In genomic region chr15:52678036-52678467, GRCh38 we compare ENCODE assay signal across 8 cellular contexts. TPM values are rescaled to one million over a fixed set of nuclear protein-coding genes. Genes with fewer than 3 reads are reported as not detected.
A peak's percentile ranks its signal among the peaks of the same experiment; 100 is the strongest.
DNase-seq lines count a peak whose midpoint lies in the region; ATAC-seq lines count a peak whose summit lies in the region.

No MANE protein-coding gene starts in this region.

- peak overlapping the region; percentile 95 for H3K9ac ChIP-seq in mucosa of stomach (ENCODE audit: low read length)

- peak; percentile 26 for DNase-seq in NCI-H2029 treated with DMSO at 0.1 percent for 48 hours (lab: John Stamatoyannopoulos, UW)
- no peak for DNase-seq in NCI-H2029 (lab: John Stamatoyannopoulos, UW)
- peak; percentile 7 for DNase-seq in NCI-H774 (lab: John Stamatoyannopoulos, UW)
- DNase-seq in activated T-cell treated with anti-CD3 and anti-CD28 coated beads for 24 hours (ENCODE audit: low read depth), result peak; percentile 44
- DNase-seq in stimulated activated CD8-positive, alpha-beta memory T cell treated with anti-CD3 and anti-CD28 coated beads, Interleukin-7, amount 100 ng/mL, for 48 hours (ENCODE audit: extremely low read depth in 1 of 2, low read depth in 1 of 2), result peak; percentile 19 to 49

- H3K36me3 ChIP-seq in esophagus (ENCODE audit: control insufficient read depth in 2 of 2, insufficient read depth in 2 of 2, low read length in 1 of 2) (no peaks in the 10 kb centered on the region), mucosa of stomach (ENCODE audit: control insufficient read depth, insufficient read depth, low read length) (no peaks in the 10 kb centered on the region)

- peak; percentile 33 for ATAC-seq in HG02763 (IDR thresholded peaks at IDR 0.05; ENCODE audit: unreplicated experiment)

- H3K9me3 ChIP-seq in esophagus (ENCODE audit: control insufficient read depth in 2 of 2, insufficient read depth in 1 of 2, low read depth in 1 of 2, low read length in 1 of 2) (no peaks in the 10 kb centered on the region), mucosa of stomach (ENCODE audit: control insufficient read depth, low read length) (no peaks in the 10 kb centered on the region)

- H3K4me1 ChIP-seq in esophagus (ENCODE audit: control insufficient read depth in 2 of 2, insufficient read depth in 2 of 2, low read length in 1 of 2) (no peaks in the 10 kb centered on the region), mucosa of stomach (ENCODE audit: control insufficient read depth, insufficient read depth, low read length) (peaks cover 9% of the 10 kb centered on the region)

- H3K27ac ChIP-seq in esophagus (ENCODE audit: low read depth in 2 of 2, low read length in 1 of 2), result peak overlapping the region; percentile 97 to 99

- whole genome bisulfite sequencing in esophagus, 2 donors, result 1 to 2% methylated on average over 13 of the region's 13 CpGs

- H3K4me3 ChIP-seq in esophagus (ENCODE audit: low read depth in 1 of 2, low read length in 2 of 2) (peak overlapping the region; percentile 80 to 96), mucosa of stomach (ENCODE audit: low read length) (peak overlapping the region; percentile 86)

- H3K27me3 ChIP-seq in esophagus (ENCODE audit: control insufficient read depth in 1 of 2, insufficient read depth in 2 of 2, low read length in 2 of 2) (no peaks in the 10 kb centered on the region), mucosa of stomach (ENCODE audit: control insufficient read depth, insufficient read depth, low read length) (no peaks in the 10 kb centered on the region)

RNA-seq across cellular contexts. Expression of gene ATOSA, which starts 1.1 kb away (rescaled TPM):
- 100 to 1,000 TPM in 1 of 2 donors, 10 to 100 TPM in 1; 28.1 to 104 TPM for polyA plus RNA-seq in esophagus
